Comparison of ENCODE assay signal across 26 cellular contexts in the genomic region with DNA sequence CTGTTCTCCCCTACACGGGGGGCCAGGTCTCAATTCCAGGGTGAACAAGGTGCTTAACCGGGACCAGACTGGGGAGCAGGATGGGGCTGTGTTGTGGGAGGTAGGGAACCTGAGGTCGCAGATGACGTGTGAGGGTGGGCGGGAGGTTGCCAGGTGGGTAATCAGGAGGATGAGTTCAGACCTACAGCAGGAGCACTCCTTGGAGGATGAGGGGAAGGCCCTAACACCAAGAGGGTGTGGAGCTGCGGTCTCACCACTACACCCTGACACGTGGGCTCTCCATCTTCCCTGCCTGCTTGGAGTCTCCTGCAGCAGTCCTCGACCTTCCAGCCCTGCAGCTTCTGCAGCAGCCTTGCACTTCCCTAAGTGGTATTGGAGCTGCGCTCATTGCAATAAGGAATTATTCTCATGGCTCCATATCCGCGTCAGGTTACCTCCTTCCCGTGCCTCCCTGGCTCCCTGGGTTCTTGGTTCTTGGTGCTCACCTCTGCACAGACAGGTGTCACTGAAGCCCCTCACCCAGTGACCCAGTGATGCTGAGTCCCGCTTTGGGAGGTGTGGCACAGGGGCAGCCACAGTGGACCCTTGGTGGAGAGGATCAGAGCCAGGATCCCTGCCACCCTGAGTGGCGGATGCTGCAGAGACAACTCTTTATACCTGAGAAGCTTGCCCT. TPM values are rescaled to one million over a fixed set of nuclear protein-coding genes. Genes with fewer than 3 reads are reported as not detected.
"Had no signal": no experiment of that assay in that cellular context is flagged by ENCODE, and none has a peak within 500 bp of the region (broad histone marks: within the 10 kb centered on the region; RNA-seq: fewer than 3 reads in every experiment).

No MANE protein-coding gene starts in this region.

- H3K27me3 Mint-ChIP-seq: activated CD8-positive, alpha-beta memory T cell treated with anti-CD3 and anti-CD28 coated beads, Interleukin-2, amount 10 ng/mL, durations not matched to agents 7 days and 5 days had no signal

- ATAC-seq: activated CD8-positive, alpha-beta memory T cell treated with anti-CD3 and anti-CD28 coated beads, Interleukin-2, amount 10 ng/mL, durations not matched to agents 7 days and 5 days; activated CD8-positive, alpha-beta T cell treated with anti-CD3 and anti-CD28 coated beads for 36 hours; effector memory CD8-positive, alpha-beta T cell; left ventricle myocardium superior; sciatic nerve; T-cell had no signal

- DNase-seq: activated CD4-positive, alpha-beta T cell treated with anti-CD3 and anti-CD28 coated beads, Interleukin-2, amount 10 ng/mL, durations not matched to agents 7 days and 5 days; activated CD4-positive, CD25-positive, alpha-beta regulatory T cell treated with anti-CD3 and anti-CD28 coated beads, Interleukin-2, amount 50 U/mL, for 72 hours; activated CD8-positive, alpha-beta memory T cell treated with anti-CD3 and anti-CD28 coated beads, Interleukin-2, amount 10 ng/mL, durations not matched to agents 7 days and 5 days; activated CD8-positive, alpha-beta T cell treated with anti-CD3 and anti-CD28 coated beads for 36 hours; activated gamma-delta T cell treated with Interleukin-2 at 50 U/mL for 16 hours; activated T-cell treated with anti-CD3 and anti-CD28 coated beads for 4 hours; anterior cingulate cortex; effector memory CD8-positive, alpha-beta T cell; hippocampal formation; left ventricle myocardium superior; mammary epithelial cell; stimulated activated CD4-positive, alpha-beta T cell treated with anti-CD3 and anti-CD28 coated beads, Interleukin-2, amount 100 ng/mL, for 48 hours; stimulated activated naive CD4-positive, alpha-beta T cell treated with Interleukin-2 at 50 U/mL for 16 hours; substantia nigra; T-cell had no signal

- H3K9me3 ChIP-seq: esophagus muscularis mucosa, ovary, tibial artery had no signal

- H3K27me3 ChIP-seq: esophagus muscularis mucosa, ovary, tibial artery had no signal

- H3K27ac ChIP-seq: esophagus muscularis mucosa, ovary, tibial artery, VCaP had no signal

- H3K9me3 Mint-ChIP-seq: activated CD4-positive, alpha-beta T cell treated with anti-CD3 and anti-CD28 coated beads, Interleukin-2, amount 10 ng/mL, durations not matched to agents 7 days and 5 days; activated CD8-positive, alpha-beta T cell treated with anti-CD3 and anti-CD28 coated beads for 36 hours; activated naive CD4-positive, alpha-beta T cell treated with anti-CD3 and anti-CD28 coated beads, Interleukin-2, amount 50 U/mL, for 24 hours; central memory CD8-positive, alpha-beta T cell; effector memory CD8-positive, alpha-beta T cell; natural killer cell treated with Interleukin-12 subunit alpha and Interleukin-12 subunit beta and Interleukin-15 and Interleukin-18, amount 100 ng/mL, for 72 hours; T-helper 2 cell treated with Interferon-gamma antibody and Interleukin-4, amounts not matched to agents 5 μg/mL and 100 μg/mL, for 36 hours had no signal

- H3K4me3 ChIP-seq: dorsolateral prefrontal cortex, esophagus muscularis mucosa, ovary, smooth muscle cell, tibial artery had no signal

- H3K27ac Mint-ChIP-seq: activated CD4-positive, alpha-beta T cell treated with anti-CD3 and anti-CD28 coated beads, Interleukin-2, amount 10 ng/mL, durations not matched to agents 7 days and 5 days; activated CD8-positive, alpha-beta memory T cell treated with anti-CD3 and anti-CD28 coated beads, Interleukin-2, amount 10 ng/mL, durations not matched to agents 7 days and 5 days; activated CD8-positive, alpha-beta T cell treated with anti-CD3 and anti-CD28 coated beads for 36 hours; activated naive CD4-positive, alpha-beta T cell treated with anti-CD3 and anti-CD28 coated beads, Interleukin-2, amount 50 U/mL, for 24 hours; effector memory CD8-positive, alpha-beta T cell; natural killer cell treated with Interleukin-12 subunit alpha and Interleukin-12 subunit beta and Interleukin-15 and Interleukin-18, amount 100 ng/mL, for 72 hours; T-cell; T-helper 2 cell treated with Interferon-gamma antibody and Interleukin-4, amounts not matched to agents 5 μg/mL and 100 μg/mL, for 36 hours had no signal

- H3K4me3 Mint-ChIP-seq: activated CD4-positive, alpha-beta T cell treated with anti-CD3 and anti-CD28 coated beads, Interleukin-2, amount 10 ng/mL, durations not matched to agents 7 days and 5 days; activated CD8-positive, alpha-beta memory T cell treated with anti-CD3 and anti-CD28 coated beads, Interleukin-2, amount 10 ng/mL, durations not matched to agents 7 days and 5 days; activated CD8-positive, alpha-beta T cell treated with anti-CD3 and anti-CD28 coated beads for 36 hours; activated naive CD4-positive, alpha-beta T cell treated with anti-CD3 and anti-CD28 coated beads, Interleukin-2, amount 50 U/mL, for 24 hours; central memory CD8-positive, alpha-beta T cell; effector memory CD8-positive, alpha-beta T cell; natural killer cell treated with Interleukin-12 subunit alpha and Interleukin-12 subunit beta and Interleukin-15 and Interleukin-18, amount 100 ng/mL, for 72 hours; T-cell; T-helper 2 cell treated with Interferon-gamma antibody and Interleukin-4, amounts not matched to agents 5 μg/mL and 100 μg/mL, for 36 hours had no signal

- H3K36me3 ChIP-seq: esophagus muscularis mucosa, ovary had no signal

- H3K4me1 Mint-ChIP-seq: activated CD4-positive, alpha-beta T cell treated with anti-CD3 and anti-CD28 coated beads, Interleukin-2, amount 10 ng/mL, durations not matched to agents 7 days and 5 days; activated CD8-positive, alpha-beta memory T cell treated with anti-CD3 and anti-CD28 coated beads, Interleukin-2, amount 10 ng/mL, durations not matched to agents 7 days and 5 days; activated naive CD4-positive, alpha-beta T cell treated with anti-CD3 and anti-CD28 coated beads, Interleukin-2, amount 50 U/mL, for 24 hours; central memory CD8-positive, alpha-beta T cell; T-cell had no signal

RNA-seq across cellular contexts. Expression of gene SH3BP4, which starts 15.5 kb away (rescaled TPM):
- total RNA-seq: activated CD4-positive, alpha-beta T cell treated with anti-CD3 and anti-CD28 coated beads, Interleukin-2, amount 10 ng/mL, durations not matched to agents 7 days and 5 days; natural killer cell treated with Interleukin-12 subunit alpha and Interleukin-12 subunit beta and Interleukin-15 and Interleukin-18, amount 100 ng/mL, for 72 hours had no signal
